Comparison of ENCODE assay signal across 1 cellular context in the genomic region with DNA sequence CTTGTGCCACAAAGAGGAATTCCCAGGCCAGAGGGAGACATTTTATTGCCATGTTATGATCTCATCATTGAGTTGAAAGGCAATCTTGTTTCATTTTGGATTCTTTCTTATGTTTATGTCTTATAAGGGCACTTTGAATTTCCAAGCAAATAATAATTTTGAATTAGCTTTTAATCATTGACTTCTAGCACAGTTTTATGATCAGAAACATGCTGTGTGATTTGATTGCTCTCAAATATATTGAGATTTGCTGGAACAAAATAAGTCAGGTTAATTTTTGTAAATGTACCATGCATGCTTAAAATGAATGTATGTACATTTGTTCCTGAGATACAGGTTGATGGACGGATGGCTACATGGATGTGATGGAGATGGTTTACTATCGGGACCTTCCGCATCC. TPM values are rescaled to one million over a fixed set of nuclear protein-coding genes. Genes with fewer than 3 reads are reported as not detected.
"Had no signal": no experiment of that assay in that cellular context is flagged by ENCODE, and none has a peak within 500 bp of the region (broad histone marks: within the 10 kb centered on the region; RNA-seq: fewer than 3 reads in every experiment).

A gene (plus strand): TSS at position 301 of the 400 bp plus-strand sequence. CDS start 105 bp downstream, outside the sequence.

RNA-seq across cellular contexts. Expression of the gene that starts here (rescaled TPM):
- polyA plus RNA-seq: IgD-negative memory B cell had no signal
